Comparison of ENCODE assay signal across 16 cellular contexts in genomic region chr22:27612075-27612474, GRCh38.
A peak's percentile ranks its signal among the peaks of the same experiment; 100 is the strongest.
DNase-seq lines count a peak whose midpoint lies in the region; ATAC-seq and TF ChIP-seq lines count a peak whose summit lies in the region.
"Had no signal": no experiment of that assay in that cellular context is flagged by ENCODE, and none has a peak within 500 bp of the region (broad histone marks: within the 10 kb centered on the region; RNA-seq: fewer than 3 reads in every experiment).

No MANE protein-coding gene starts in this region.

- intact Hi-C loops in natural killer cell (cut with micrococcal nuclease): no loop called here

- H3K9ac ChIP-seq in SK-N-MC (ENCODE audit: insufficient read length): no peak overlapping the region

- H3K4me3 ChIP-seq in SK-N-MC: no peak overlapping the region
- H3K4me3 ChIP-seq: HAP-1, PC-9 had no signal

- DNase-seq in KG1 (lab: John Stamatoyannopoulos, UW) (peak; percentile 99), SK-N-MC (ENCODE audit: low read depth, low spot score) (no peak), natural killer cell (no peak), putamen (ENCODE audit: low spot score) (no peak)
- DNase-seq: C1 segment of cervical spinal cord, COR-L47, DMS153, NCI-H1092, NCI-H1694 treated with DMSO at 0.1 percent for 48 hours, NCI-H69, PC-9 had no signal

- no peaks in the 10 kb centered on the region; the same call in 1 of the 2 replicates for H3K9me3 ChIP-seq in SK-N-MC (ENCODE audit: low read depth, low read length)
- H3K9me3 ChIP-seq: HAP-1 had no signal

- H3K27me3 Mint-ChIP-seq in natural killer cell (ENCODE audit: low read depth in 2 of 2): peaks cover 24 to 30% of the 10 kb centered on the region in 2 donors

- H3K9me3 Mint-ChIP-seq in natural killer cell: no peaks in the 10 kb centered on the region

- peaks cover 0 to 5% of the 10 kb centered on the region in 2 donors for H3K4me1 Mint-ChIP-seq in natural killer cell

- H3K36me3 ChIP-seq in SK-N-MC (ENCODE audit: insufficient read depth, low read length): no peaks in the 10 kb centered on the region
- H3K36me3 ChIP-seq: HAP-1 had no signal

- no peak overlapping the region for H3K27ac Mint-ChIP-seq in natural killer cell
- H3K27ac Mint-ChIP-seq: IgD-negative memory B cell had no signal

- no peaks in the 10 kb centered on the region for H3K36me3 Mint-ChIP-seq in natural killer cell
- H3K36me3 Mint-ChIP-seq: IgD-negative memory B cell had no signal

- H3K4me3 Mint-ChIP-seq in natural killer cell: no peak overlapping the region

- H3K27ac ChIP-seq in SK-N-MC: peak overlapping the region; percentile 57
- H3K27ac ChIP-seq: PC-9 had no signal

- TF ChIP-seq CTCF in natural killer cell (IDR thresholded peaks at IDR 0.05): no peak

- peak; percentile 19 for ATAC-seq in esophagus mucosa
- no peak for ATAC-seq in HG03520 (IDR thresholded peaks at IDR 0.05; ENCODE audit: unreplicated experiment)
- no peak for ATAC-seq in natural killer cell
- no peak for ATAC-seq in GM19035 (IDR thresholded peaks at IDR 0.05; ENCODE audit: unreplicated experiment)
